ENCODE assay signal across 1 cellular context in the genomic region with DNA sequence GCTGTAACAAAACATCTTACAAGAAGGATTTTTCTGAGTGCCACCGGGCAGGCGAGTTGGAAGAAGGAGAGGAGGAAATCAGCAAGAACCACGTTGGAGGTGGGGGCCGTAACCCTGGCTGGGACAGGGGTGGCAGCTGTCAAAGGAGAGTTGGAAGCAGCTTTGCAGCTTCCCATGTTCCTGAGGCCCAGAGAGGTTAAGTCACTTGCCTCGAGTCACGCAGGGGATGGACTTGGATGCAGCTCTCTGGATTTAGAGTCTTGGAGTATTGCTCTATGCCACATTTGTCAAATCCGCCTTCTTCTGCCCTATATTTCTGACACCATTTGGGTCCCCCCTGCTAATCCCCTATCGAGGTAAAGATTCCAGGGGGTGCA.
A peak's percentile ranks its signal among the peaks of the same experiment; 100 is the strongest.
TF ChIP-seq lines count a peak whose summit lies in the region.

No MANE protein-coding gene starts in this region.

TF ChIP-seq in K562, 482 proteins besides CTCF, POLR2A, EP300 and RAD21:
- no peak for TF ChIP-seq ZFPM2 (CRISPR knock-in tag; IDR thresholded peaks at IDR 0.05)
- peak; percentile 50 for TF ChIP-seq RBM25 (IDR thresholded peaks at IDR 0.05; ENCODE audit: low read depth, low read length, severe bottlenecking)
- no peak for TF ChIP-seq KAT2B (IDR thresholded peaks at IDR 0.05; ENCODE audit: low read depth, low read length)
- no peak for TF ChIP-seq PRMT5 (CRISPR knock-in tag; IDR thresholded peaks at IDR 0.05)
- TF ChIP-seq ZFP36 (IDR thresholded peaks at IDR 0.05; ENCODE audit: low read depth, low read length, partially characterized antibody) = peak; percentile 53
- no peak for TF ChIP-seq KLF10 (CRISPR knock-in tag; IDR thresholded peaks at IDR 0.05)
- TF ChIP-seq PHB2 (IDR thresholded peaks at IDR 0.05; ENCODE audit: low read depth) = no peak
- TF ChIP-seq ZNF12 (CRISPR knock-in tag; IDR thresholded peaks at IDR 0.05) = 0 out of 2 replicates have a peak, but pooled peaks have one; percentile 34
- TF ChIP-seq CTBP1 (IDR thresholded peaks at IDR 0.05; ENCODE audit: borderline replicate concordance) = no peak
- TF ChIP-seq SAFB2 (IDR thresholded peaks at IDR 0.05; ENCODE audit: borderline replicate concordance, low read depth, low read length, severe bottlenecking) = no peak
- TF ChIP-seq, protein P1, sequence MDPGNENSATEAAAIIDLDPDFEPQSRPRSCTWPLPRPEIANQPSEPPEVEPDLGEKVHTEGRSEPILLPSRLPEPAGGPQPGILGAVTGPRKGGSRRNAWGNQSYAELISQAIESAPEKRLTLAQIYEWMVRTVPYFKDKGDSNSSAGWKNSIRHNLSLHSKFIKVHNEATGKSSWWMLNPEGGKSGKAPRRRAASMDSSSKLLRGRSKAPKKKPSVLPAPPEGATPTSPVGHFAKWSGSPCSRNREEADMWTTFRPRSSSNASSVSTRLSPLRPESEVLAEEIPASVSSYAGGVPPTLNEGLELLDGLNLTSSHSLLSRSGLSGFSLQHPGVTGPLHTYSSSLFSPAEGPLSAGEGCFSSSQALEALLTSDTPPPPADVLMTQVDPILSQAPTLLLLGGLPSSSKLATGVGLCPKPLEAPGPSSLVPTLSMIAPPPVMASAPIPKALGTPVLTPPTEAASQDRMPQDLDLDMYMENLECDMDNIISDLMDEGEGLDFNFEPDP (CRISPR knock-in tag; IDR thresholded peaks at IDR 0.05) = no peak
- TF ChIP-seq TAF15 (IDR thresholded peaks at IDR 0.05; ENCODE audit: low read depth, low read length) = no peak
- TF ChIP-seq FOS (IDR thresholded peaks at IDR 0.05; ENCODE audit: extremely low read depth, insufficient read length) = no peak
